8 cellular contexts compared by ENCODE assay signal in genomic region chr12:8240340-8241114, GRCh38. TPM values are rescaled to one million over a fixed set of nuclear protein-coding genes. Genes with fewer than 3 reads are reported as not detected.
DNase-seq lines count a peak whose midpoint lies in the region; ATAC-seq and TF ChIP-seq lines count a peak whose summit lies in the region.
"Not testable (repeated sequence)": the region's sequence is repeated elsewhere in the genome, so short reads cannot be mapped to it uniquely, and the experiment has no call there.
"Had no signal": no experiment of that assay in that cellular context is flagged by ENCODE, and none has a peak within 500 bp of the region (broad histone marks: within the 10 kb centered on the region; RNA-seq: fewer than 3 reads in every experiment).

No MANE protein-coding gene starts in this region.

- H3K9me2 ChIP-seq in MM.1S (replicated peaks; ENCODE audit: insufficient read depth, low read length) = not testable (repeated sequence)

- not testable (repeated sequence) for ATAC-seq in activated T-helper 17 cell treated with anti-CD3 and anti-CD28 coated beads, Interleukin-2, amount 50 U/mL, for 72 hours (replicated peaks)

- H3K27me3 ChIP-seq in MM.1S (replicated peaks; ENCODE audit: insufficient read depth, low read length); fibroblast of lung (ENCODE audit: control insufficient read depth, insufficient read depth, low read length): not testable (repeated sequence)

- H3K27ac ChIP-seq in MM.1S (ENCODE audit: low read length) = peak overlapping the region; percentile 76; the same call in 1 of the 2 replicates
- H3K27ac ChIP-seq in fibroblast of lung (ENCODE audit: insufficient read depth, low read length) = peak overlapping the region; percentile 43

- H3K79me2 ChIP-seq in MM.1S (ENCODE audit: low read length); fibroblast of lung (ENCODE audit: control insufficient read depth, insufficient read depth, low read length): not testable (repeated sequence)

- not testable (repeated sequence) for BruUV-seq in Calu3 (replicated peaks; lab: Mats Ljungman, UMichigan)

- H3K36me3 ChIP-seq in MM.1S (replicated peaks; ENCODE audit: insufficient read depth, low read length); fibroblast of lung (ENCODE audit: control insufficient read depth, insufficient read depth, low read length): not testable (repeated sequence)

- not testable (repeated sequence) for TF ChIP-seq CTCF in Calu3 (IDR thresholded peaks at IDR 0.05; ENCODE audit: unreplicated experiment); MM.1S (IDR thresholded peaks at IDR 0.05; ENCODE audit: low read length); fibroblast of lung (conservative IDR thresholded peaks at IDR 0.05 in 1 of 2, IDR thresholded peaks at IDR 0.05 in 1 of 2; ENCODE audit: low read depth in 1 of 2, low read length in 2 of 2); neural crest cell (conservative IDR thresholded peaks at IDR 0.05)

- not testable (repeated sequence) for H3K27ac Mint-ChIP-seq in Calu3 (ENCODE audit: unreplicated experiment); activated T-helper 17 cell treated with anti-CD3 and anti-CD28 coated beads, Interleukin-2, amount 50 U/mL, for 72 hours; neural crest cell (ENCODE audit: unreplicated experiment)

- H3K4me3 ChIP-seq in MM.1S (ENCODE audit: low read length); fibroblast of lung (replicated peaks in 1 of 4; ENCODE audit: control extremely low read depth in 1 of 4, insufficient read depth in 1 of 4, low read depth in 3 of 4, low read length in 4 of 4): not testable (repeated sequence)

- not testable (repeated sequence) for H3K9ac ChIP-seq in MM.1S (ENCODE audit: low read length); fibroblast of lung (ENCODE audit: insufficient read depth, low read length)

- not testable (repeated sequence) for H3F3A ChIP-seq in MM.1S (ENCODE audit: insufficient read depth, low read length)

- H3K4me1 Mint-ChIP-seq in Calu3 (ENCODE audit: low read depth, unreplicated experiment) = peaks cover 19% of the 10 kb centered on the region
- not testable (repeated sequence) for H3K4me1 Mint-ChIP-seq in activated T-helper 17 cell treated with anti-CD3 and anti-CD28 coated beads, Interleukin-2, amount 50 U/mL, for 72 hours
- peaks cover 18% of the 10 kb centered on the region for H3K4me1 Mint-ChIP-seq in neural crest cell

- H3K9me3 ChIP-seq in MM.1S (replicated peaks; ENCODE audit: insufficient read depth, low read length); fibroblast of lung (ENCODE audit: control insufficient read depth, insufficient read depth, low read depth, low read length): not testable (repeated sequence)

- CTCF ChIA-PET in Calu3 (lab: Charles Lee) = interaction anchor here (0.5 kb wide), 1 partner anchor 333 kb away, joined by 5 read pairs; no protein-coding TSS in a partner anchor

- peak; percentile 14 for DNase-seq in Calu3
- DNase-seq in MM.1S; fibroblast of lung (ENCODE audit: low read depth in 2 of 2); neural crest cell (ENCODE audit: low read depth, low spot score): not testable (repeated sequence)
- peak; percentile 35 for DNase-seq in activated CD4-positive, alpha-beta T cell treated with anti-CD3 and anti-CD28 coated beads for 48 hours

- H3K4me3 Mint-ChIP-seq in Calu3 (ENCODE audit: low read depth, unreplicated experiment) = not testable (repeated sequence)
- peak overlapping the region; percentile 84 for H3K4me3 Mint-ChIP-seq in activated T-helper 17 cell treated with anti-CD3 and anti-CD28 coated beads, Interleukin-2, amount 50 U/mL, for 72 hours
- peak overlapping the region; percentile 99 for H3K4me3 Mint-ChIP-seq in neural crest cell

- H3K27me3 Mint-ChIP-seq in Calu3 (ENCODE audit: unreplicated experiment); activated T-helper 17 cell treated with anti-CD3 and anti-CD28 coated beads, Interleukin-2, amount 50 U/mL, for 72 hours; neural crest cell (ENCODE audit: low read depth): not testable (repeated sequence)

- H2AFZ ChIP-seq in MM.1S (ENCODE audit: low read length); fibroblast of lung (ENCODE audit: low read length): not testable (repeated sequence)

- peaks cover 28% of the 10 kb centered on the region for H3K36me3 Mint-ChIP-seq in Calu3 (ENCODE audit: insufficient read depth, unreplicated experiment)
- H3K36me3 Mint-ChIP-seq in activated T-helper 17 cell treated with anti-CD3 and anti-CD28 coated beads, Interleukin-2, amount 50 U/mL, for 72 hours (ENCODE audit: low read depth); neural crest cell (ENCODE audit: low read depth): not testable (repeated sequence)

- H3K4me2 ChIP-seq in MM.1S (ENCODE audit: low read depth, low read length) = peak overlapping the region; percentile 45; the same call in 1 of the 2 replicates
- not testable (repeated sequence) for H3K4me2 ChIP-seq in fibroblast of lung (ENCODE audit: extremely low read depth, insufficient read depth, low read length)

- intact Hi-C loops in Calu3 (cut with micrococcal nuclease; ENCODE audit: unreplicated experiment) = not testable (repeated sequence)

- H3K4me1 ChIP-seq in MM.1S (ENCODE audit: low read length); fibroblast of lung (ENCODE audit: control insufficient read depth, extremely low read depth, insufficient read depth, low read length): not testable (repeated sequence)

- H4K20me1 ChIP-seq in MM.1S (ENCODE audit: insufficient read depth, low read length); fibroblast of lung (ENCODE audit: control insufficient read depth, extremely low read depth, insufficient read depth, low read length): not testable (repeated sequence)

- not testable (repeated sequence) for H3K9me3 Mint-ChIP-seq in Calu3 (ENCODE audit: low read depth, unreplicated experiment); activated T-helper 17 cell treated with anti-CD3 and anti-CD28 coated beads, Interleukin-2, amount 50 U/mL, for 72 hours; neural crest cell

RNA-seq across cellular contexts. Expression of gene FAM90A1, which starts 13.1 kb away (rescaled TPM):
- total RNA-seq in Calu3 (2022) (0.50 and 0.61 TPM in 2 replicates), fibroblast of lung (0.26 and 0.33 TPM in 2 replicates), neural crest cell (not detected in 2 replicates)
- total RNA-seq in activated T-helper 17 cell treated with anti-CD3 and anti-CD28 coated beads, Interleukin-2, amount 50 U/mL, for 72 hours = under 1 TPM in 1 of 2 donors, not detected in 1; 0.24 TPM
- polyA plus RNA-seq in fibroblast of lung = 0.05 and 0.08 TPM in 2 replicates
- polyA plus RNA-seq in fibroblast of lung (2012) = 0.10 and 0.14 TPM in 2 replicates
- 0.56 TPM in 1 of 2 replicates, not detected in the other for polyA minus RNA-seq in fibroblast of lung (ENCODE audit: low replicate concordance)
- total RNA-seq: CD8-positive, alpha-beta memory T cell; HT-29 had no signal
